In genomic region chr7:115276791-115277190, GRCh38 we compare ENCODE assay signal across 7 cellular contexts.
"Had no signal": no experiment of that assay in that cellular context is flagged by ENCODE, and none has a peak within 500 bp of the region (broad histone marks: within the 10 kb centered on the region; RNA-seq: fewer than 3 reads in every experiment).

No MANE protein-coding gene starts in this region.

- H3K27ac ChIP-seq: GM23248, HL-60 had no signal

- DNase-seq: GM23248, GOT3, H9, HCEC 1CT had no signal

- H3K4me3 ChIP-seq: GM23248, K562 had no signal

- H3K4me3 Mint-ChIP-seq: H9 had no signal

- H3K4me1 Mint-ChIP-seq: H9 had no signal

- ATAC-seq: HepG2, K562 had no signal

- H3K27ac Mint-ChIP-seq: H9 had no signal

- H2AFZ ChIP-seq: GM23248 had no signal

- H3K9ac ChIP-seq: GM23248 had no signal
